In genomic region chr3:170257145-170257544, GRCh38 we compare ENCODE assay signal across 10 cellular contexts. TPM values are rescaled to one million over a fixed set of nuclear protein-coding genes. Genes with fewer than 3 reads are reported as not detected.
DNase-seq lines count a peak whose midpoint lies in the region; ATAC-seq and TF ChIP-seq lines count a peak whose summit lies in the region.
"Had no signal": no experiment of that assay in that cellular context is flagged by ENCODE, and none has a peak within 500 bp of the region (broad histone marks: within the 10 kb centered on the region; RNA-seq: fewer than 3 reads in every experiment).

No MANE protein-coding gene starts in this region.

- H3K27ac ChIP-seq in thyroid gland: no peak overlapping the region

- TF ChIP-seq POLR2A in thyroid gland (IDR thresholded peaks at IDR 0.05): no peak

- peaks cover 3 to 7% of the 10 kb centered on the region in 2 donors for H3K36me3 ChIP-seq in thyroid gland

- peak overlapping the region; percentile 72 for H3K27ac Mint-ChIP-seq in activated T-helper 1 cell treated with anti-CD3 and anti-CD28 coated beads, Interleukin-12 subunit alpha, Interleukin-12 subunit beta, Interleukin-2, Interleukin-4 antibody, amounts not matched to agents 30 ng/mL and 10 ng/mL and 1 ng/mL, durations not matched to agents 14 hours and 24 hours and 36 hours

- H3K27me3 ChIP-seq in thyroid gland: no peaks in the 10 kb centered on the region

- H3K4me1 ChIP-seq in thyroid gland: peaks cover 5% of the 10 kb centered on the region in 2 donors

- in situ Hi-C loops in ACHN (cut with HindIII; ENCODE audit: low pct_ligation_motif_present, low pct_unique_long_range_greater_than_20kb, low sequenced_read_pairs): no loop called here

- no peaks in the 10 kb centered on the region for H3K27me3 Mint-ChIP-seq in activated T-helper 1 cell treated with anti-CD3 and anti-CD28 coated beads, Interleukin-12 subunit alpha, Interleukin-12 subunit beta, Interleukin-2, Interleukin-4 antibody, amounts not matched to agents 30 ng/mL and 10 ng/mL and 1 ng/mL, durations not matched to agents 14 hours and 24 hours and 36 hours (ENCODE audit: insufficient read depth)

- DNase-seq in activated T-helper 1 cell treated with anti-CD3 and anti-CD28 coated beads, Interleukin-12 subunit alpha, Interleukin-12 subunit beta, Interleukin-2, Interleukin-4 antibody, amounts not matched to agents 30 ng/mL and 10 ng/mL and 1 ng/mL, durations not matched to agents 14 hours and 24 hours and 36 hours (ENCODE audit: low spot score): no peak
- DNase-seq in activated effector memory CD4-positive, alpha-beta T cell treated with Interleukin-2 at 50 U/mL for 16 hours: no peak
- DNase-seq in thyroid gland: no peak
- no peak for DNase-seq in ACHN
- no peak for DNase-seq in NCI-H1694 (lab: John Stamatoyannopoulos, UW)
- DNase-seq: NCI-H1092, Right ventricle myocardium superior had no signal

- H3K9me3 ChIP-seq in thyroid gland: no peaks in the 10 kb centered on the region

- H3K4me1 Mint-ChIP-seq in activated T-helper 1 cell treated with anti-CD3 and anti-CD28 coated beads, Interleukin-12 subunit alpha, Interleukin-12 subunit beta, Interleukin-2, Interleukin-4 antibody, amounts not matched to agents 30 ng/mL and 10 ng/mL and 1 ng/mL, durations not matched to agents 14 hours and 24 hours and 36 hours (ENCODE audit: low read depth): peaks cover 34% of the 10 kb centered on the region

- no peak overlapping the region for H3K4me3 ChIP-seq in thyroid gland (replicated peaks in 1 of 3)

- TF ChIP-seq CTCF in thyroid gland (IDR thresholded peaks at IDR 0.05): no peak

- intact Hi-C loops in activated T-helper 1 cell treated with anti-CD3 and anti-CD28 coated beads, Interleukin-12 subunit alpha, Interleukin-12 subunit beta, Interleukin-2, Interleukin-4 antibody, amounts not matched to agents 30 ng/mL and 10 ng/mL and 1 ng/mL, durations not matched to agents 14 hours and 24 hours and 36 hours (cut with micrococcal nuclease): loop anchor here (1.0 to 5.0 kb wide), 4 partner anchors 76 to 1850 kb away; partner anchors contain the start of genes PHC3 and SKIL
- intact Hi-C loops in thyroid gland (cut with DNase I): no loop called here

- peaks cover 10% of the 10 kb centered on the region for H3K9me3 Mint-ChIP-seq in activated T-helper 1 cell treated with anti-CD3 and anti-CD28 coated beads, Interleukin-12 subunit alpha, Interleukin-12 subunit beta, Interleukin-2, Interleukin-4 antibody, amounts not matched to agents 30 ng/mL and 10 ng/mL and 1 ng/mL, durations not matched to agents 14 hours and 24 hours and 36 hours

- 94 to 96% methylated on average over 2 of the region's 2 CpGs for WGBS in thyroid gland, 2 donors

- H3K36me3 Mint-ChIP-seq in activated T-helper 1 cell treated with anti-CD3 and anti-CD28 coated beads, Interleukin-12 subunit alpha, Interleukin-12 subunit beta, Interleukin-2, Interleukin-4 antibody, amounts not matched to agents 30 ng/mL and 10 ng/mL and 1 ng/mL, durations not matched to agents 14 hours and 24 hours and 36 hours (ENCODE audit: low read depth): peaks cover 32% of the 10 kb centered on the region

- ATAC-seq in GM18511 (IDR thresholded peaks at IDR 0.05; ENCODE audit: unreplicated experiment) (peak; percentile 66), GM21360 (IDR thresholded peaks at IDR 0.05; ENCODE audit: unreplicated experiment) (peak; percentile 72), HG03060 (IDR thresholded peaks at IDR 0.05; ENCODE audit: low read depth, unreplicated experiment) (peak; percentile 43)

- no peak overlapping the region for H3K4me3 Mint-ChIP-seq in activated T-helper 1 cell treated with anti-CD3 and anti-CD28 coated beads, Interleukin-12 subunit alpha, Interleukin-12 subunit beta, Interleukin-2, Interleukin-4 antibody, amounts not matched to agents 30 ng/mL and 10 ng/mL and 1 ng/mL, durations not matched to agents 14 hours and 24 hours and 36 hours

RNA-seq across cellular contexts. Expression of gene PRKCI, which starts 34.9 kb away (rescaled TPM):
- 23.0 and 24.2 TPM in 2 replicates for total RNA-seq in activated T-helper 1 cell treated with anti-CD3 and anti-CD28 coated beads, Interleukin-12 subunit alpha, Interleukin-12 subunit beta, Interleukin-2, Interleukin-4 antibody, amounts not matched to agents 30 ng/mL and 10 ng/mL and 1 ng/mL, durations not matched to agents 14 hours and 24 hours and 36 hours
- total RNA-seq in thyroid gland: 10 to 100 TPM; 74.9 to 85.0 (median 76.6) TPM
